Comparison of ENCODE assay signal across 8 cellular contexts in genomic region chr3:85360742-85361387, GRCh38.
DNase-seq lines count a peak whose midpoint lies in the region; ATAC-seq and TF ChIP-seq lines count a peak whose summit lies in the region.

No MANE protein-coding gene starts in this region.

- TF ChIP-seq CTCF in Loucy (conservative IDR thresholded peaks at IDR 0.05; ENCODE audit: low read length): peak; percentile 64

- no peak overlapping the region for H3K4me2 ChIP-seq in Loucy (ENCODE audit: low read depth, low read length, poor library complexity, severe bottlenecking)

- H4K20me1 ChIP-seq in Loucy (ENCODE audit: insufficient read depth, low read length, poor library complexity, severe bottlenecking): no peaks in the 10 kb centered on the region

- DNase-seq in D341Med (ENCODE audit: low spot score) (peak; percentile 67), SIG-M5 treated with dmso at 0.1 percent for 504 hours (lab: John Stamatoyannopoulos, UW; ENCODE audit: unreplicated experiment) (peak; percentile 84), foreskin melanocyte (peak; percentile 21), renal cortical epithelial cell (ENCODE audit: low read depth) (peak; percentile 22)
- no peak for DNase-seq in activated CD4-positive, alpha-beta T cell treated with anti-CD3 and anti-CD28 coated beads, Interleukin-2, amount 10 ng/mL, durations not matched to agents 24 days and 14 days

- ATAC-seq in GM21367 (IDR thresholded peaks at IDR 0.05; ENCODE audit: unreplicated experiment) (peak; percentile 64), HG02571 (IDR thresholded peaks at IDR 0.05; ENCODE audit: unreplicated experiment) (no peak)

- H2AFZ ChIP-seq in Loucy (ENCODE audit: low read length): no peak overlapping the region

- no peaks in the 10 kb centered on the region for H3F3A ChIP-seq in Loucy (ENCODE audit: low read depth)

- H3K79me2 ChIP-seq in Loucy (ENCODE audit: insufficient read depth, low read length): no peaks in the 10 kb centered on the region

- H3K27ac Mint-ChIP-seq in activated CD4-positive, alpha-beta T cell treated with anti-CD3 and anti-CD28 coated beads, Interleukin-2, amount 10 ng/mL, durations not matched to agents 24 days and 14 days: no peak overlapping the region

- H3K9me3 Mint-ChIP-seq in activated CD4-positive, alpha-beta T cell treated with anti-CD3 and anti-CD28 coated beads, Interleukin-2, amount 10 ng/mL, durations not matched to agents 24 days and 14 days: no peaks in the 10 kb centered on the region

- H3K27me3 Mint-ChIP-seq in activated CD4-positive, alpha-beta T cell treated with anti-CD3 and anti-CD28 coated beads, Interleukin-2, amount 10 ng/mL, durations not matched to agents 24 days and 14 days: no peaks in the 10 kb centered on the region

- no peaks in the 10 kb centered on the region for H3K27me3 ChIP-seq in Loucy (ENCODE audit: insufficient read depth, low read length, poor library complexity, severe bottlenecking)

- no peak overlapping the region for H3K4me3 Mint-ChIP-seq in activated CD4-positive, alpha-beta T cell treated with anti-CD3 and anti-CD28 coated beads, Interleukin-2, amount 10 ng/mL, durations not matched to agents 24 days and 14 days

- H3K4me1 ChIP-seq in Loucy (ENCODE audit: insufficient read depth, low read length, poor library complexity, severe bottlenecking): no peaks in the 10 kb centered on the region

- no peak overlapping the region for H3K9ac ChIP-seq in Loucy (ENCODE audit: low read depth, low read length, poor library complexity, severe bottlenecking)

- no peaks in the 10 kb centered on the region for H3K4me1 Mint-ChIP-seq in activated CD4-positive, alpha-beta T cell treated with anti-CD3 and anti-CD28 coated beads, Interleukin-2, amount 10 ng/mL, durations not matched to agents 24 days and 14 days

- H3K36me3 ChIP-seq in Loucy (ENCODE audit: insufficient read depth, low read length): no peaks in the 10 kb centered on the region

- H3K9me3 ChIP-seq in Loucy (ENCODE audit: insufficient read depth, low read depth, low read length): no peaks in the 10 kb centered on the region

- intact Hi-C loops in activated CD4-positive, alpha-beta T cell treated with anti-CD3 and anti-CD28 coated beads, Interleukin-2, amount 10 ng/mL, durations not matched to agents 24 days and 14 days (cut with micrococcal nuclease): loop anchor here (5.0 kb wide), 1 partner anchor 814 kb away; no protein-coding TSS in a partner anchor

- H3K4me3 ChIP-seq in Loucy (ENCODE audit: low read length, poor library complexity, severe bottlenecking): no peak overlapping the region

- H3K9me2 ChIP-seq in Loucy (replicated peaks; ENCODE audit: low read depth, low read length): no peaks in the 10 kb centered on the region

- H3K36me3 Mint-ChIP-seq in activated CD4-positive, alpha-beta T cell treated with anti-CD3 and anti-CD28 coated beads, Interleukin-2, amount 10 ng/mL, durations not matched to agents 24 days and 14 days (ENCODE audit: low read depth): no peaks in the 10 kb centered on the region
